1 cellular context compared by ENCODE assay signal in the genomic region with DNA sequence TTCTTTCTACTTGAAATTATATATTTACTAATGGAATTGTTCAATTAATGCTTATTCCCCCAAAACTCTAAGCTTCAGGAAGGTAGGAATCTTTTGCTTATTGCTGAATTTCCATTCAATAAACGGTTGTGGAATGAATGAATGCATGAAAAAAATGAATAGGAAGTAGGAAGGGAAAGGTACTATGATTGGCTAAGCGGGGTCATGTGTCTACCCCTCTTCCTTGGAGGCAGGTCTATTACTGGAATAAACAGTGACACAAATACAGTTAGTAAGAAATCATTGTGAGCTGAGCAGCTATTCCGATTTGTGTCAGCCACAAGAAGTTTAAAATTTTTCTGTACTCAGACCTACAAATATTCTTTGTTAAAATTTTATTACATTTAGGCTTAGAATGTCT.
TF ChIP-seq lines count a peak whose summit lies in the region.

No MANE protein-coding gene starts in this region.

TF ChIP-seq in HCT116, 20 proteins besides CTCF, POLR2A, EP300 and RAD21 (continued from another document):
- TF ChIP-seq, protein P1, sequence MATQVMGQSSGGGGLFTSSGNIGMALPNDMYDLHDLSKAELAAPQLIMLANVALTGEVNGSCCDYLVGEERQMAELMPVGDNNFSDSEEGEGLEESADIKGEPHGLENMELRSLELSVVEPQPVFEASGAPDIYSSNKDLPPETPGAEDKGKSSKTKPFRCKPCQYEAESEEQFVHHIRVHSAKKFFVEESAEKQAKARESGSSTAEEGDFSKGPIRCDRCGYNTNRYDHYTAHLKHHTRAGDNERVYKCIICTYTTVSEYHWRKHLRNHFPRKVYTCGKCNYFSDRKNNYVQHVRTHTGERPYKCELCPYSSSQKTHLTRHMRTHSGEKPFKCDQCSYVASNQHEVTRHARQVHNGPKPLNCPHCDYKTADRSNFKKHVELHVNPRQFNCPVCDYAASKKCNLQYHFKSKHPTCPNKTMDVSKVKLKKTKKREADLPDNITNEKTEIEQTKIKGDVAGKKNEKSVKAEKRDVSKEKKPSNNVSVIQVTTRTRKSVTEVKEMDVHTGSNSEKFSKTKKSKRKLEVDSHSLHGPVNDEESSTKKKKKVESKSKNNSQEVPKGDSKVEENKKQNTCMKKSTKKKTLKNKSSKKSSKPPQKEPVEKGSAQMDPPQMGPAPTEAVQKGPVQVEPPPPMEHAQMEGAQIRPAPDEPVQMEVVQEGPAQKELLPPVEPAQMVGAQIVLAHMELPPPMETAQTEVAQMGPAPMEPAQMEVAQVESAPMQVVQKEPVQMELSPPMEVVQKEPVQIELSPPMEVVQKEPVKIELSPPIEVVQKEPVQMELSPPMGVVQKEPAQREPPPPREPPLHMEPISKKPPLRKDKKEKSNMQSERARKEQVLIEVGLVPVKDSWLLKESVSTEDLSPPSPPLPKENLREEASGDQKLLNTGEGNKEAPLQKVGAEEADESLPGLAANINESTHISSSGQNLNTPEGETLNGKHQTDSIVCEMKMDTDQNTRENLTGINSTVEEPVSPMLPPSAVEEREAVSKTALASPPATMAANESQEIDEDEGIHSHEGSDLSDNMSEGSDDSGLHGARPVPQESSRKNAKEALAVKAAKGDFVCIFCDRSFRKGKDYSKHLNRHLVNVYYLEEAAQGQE (IDR thresholded peaks at IDR 0.05; ENCODE audit: low read depth) = no peak
- TF ChIP-seq FOSL1 (IDR thresholded peaks at IDR 0.05; ENCODE audit: low read depth) (no peak), ZFX (IDR thresholded peaks at IDR 0.05) (no peak), EZH2phosphoT487 (IDR thresholded peaks at IDR 0.05; ENCODE audit: borderline replicate concordance) (no peak)
TF ChIP-seq in HCT116: peak in this region for 0.
